In the genomic region with DNA sequence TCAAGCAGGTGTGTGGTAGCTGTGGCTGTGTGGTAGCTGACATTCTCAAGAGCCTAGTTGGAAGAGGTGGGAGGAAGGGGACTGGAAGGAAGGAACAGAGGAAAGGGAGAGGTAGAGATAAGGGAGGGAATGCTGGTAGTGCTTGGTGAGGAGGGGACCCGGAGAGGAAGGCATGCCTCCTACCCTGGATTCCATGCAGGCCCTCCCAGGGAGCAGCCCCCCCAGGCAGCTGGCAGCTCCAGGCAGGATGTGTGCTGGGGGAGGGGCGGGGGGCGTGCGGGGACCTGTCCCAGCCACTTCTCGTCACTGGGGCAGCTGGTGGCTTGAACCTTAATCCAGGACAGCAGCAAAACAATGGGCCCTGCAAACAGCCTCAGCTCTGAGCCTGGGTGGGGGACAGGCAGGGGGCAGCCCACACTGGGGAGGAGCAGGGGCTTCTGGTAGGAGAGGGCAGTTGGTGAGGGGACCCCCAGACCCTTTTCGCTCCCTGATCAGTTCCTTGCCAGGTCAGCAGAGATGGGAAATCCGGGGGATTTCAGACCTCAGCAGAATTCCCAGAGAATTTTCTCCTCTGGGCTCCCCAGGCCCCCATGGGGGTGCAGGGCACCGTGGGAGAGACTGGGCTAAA, we compare ENCODE assay signal across 1 cellular context.
TF ChIP-seq lines count a peak whose summit lies in the region.

No MANE protein-coding gene starts in this region.

TF ChIP-seq in HEK293, 187 proteins besides CTCF, POLR2A, EP300 and RAD21 (continued from another document):
- TF ChIP-seq, protein P1, sequence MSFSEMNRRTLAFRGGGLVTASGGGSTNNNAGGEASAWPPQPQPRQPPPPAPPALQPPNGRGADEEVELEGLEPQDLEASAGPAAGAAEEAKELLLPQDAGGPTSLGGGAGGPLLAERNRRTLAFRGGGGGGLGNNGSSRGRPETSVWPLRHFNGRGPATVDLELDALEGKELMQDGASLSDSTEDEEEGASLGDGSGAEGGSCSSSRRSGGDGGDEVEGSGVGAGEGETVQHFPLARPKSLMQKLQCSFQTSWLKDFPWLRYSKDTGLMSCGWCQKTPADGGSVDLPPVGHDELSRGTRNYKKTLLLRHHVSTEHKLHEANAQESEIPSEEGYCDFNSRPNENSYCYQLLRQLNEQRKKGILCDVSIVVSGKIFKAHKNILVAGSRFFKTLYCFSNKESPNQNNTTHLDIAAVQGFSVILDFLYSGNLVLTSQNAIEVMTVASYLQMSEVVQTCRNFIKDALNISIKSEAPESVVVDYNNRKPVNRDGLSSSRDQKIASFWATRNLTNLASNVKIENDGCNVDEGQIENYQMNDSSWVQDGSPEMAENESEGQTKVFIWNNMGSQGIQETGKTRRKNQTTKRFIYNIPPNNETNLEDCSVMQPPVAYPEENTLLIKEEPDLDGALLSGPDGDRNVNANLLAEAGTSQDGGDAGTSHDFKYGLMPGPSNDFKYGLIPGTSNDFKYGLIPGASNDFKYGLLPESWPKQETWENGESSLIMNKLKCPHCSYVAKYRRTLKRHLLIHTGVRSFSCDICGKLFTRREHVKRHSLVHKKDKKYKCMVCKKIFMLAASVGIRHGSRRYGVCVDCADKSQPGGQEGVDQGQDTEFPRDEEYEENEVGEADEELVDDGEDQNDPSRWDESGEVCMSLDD (tag by site-specific recombination; IDR thresholded peaks at IDR 0.05): no peak
- TF ChIP-seq ZBTB8A (tag by site-specific recombination; IDR thresholded peaks at IDR 0.05) (no peak), ZIC2 (tag by site-specific recombination; IDR thresholded peaks at IDR 0.05) (peak; percentile 44)
